ENCODE assay signal across 1 cellular context in genomic region chr19:54189668-54190502, GRCh38.
TF ChIP-seq lines count a peak whose summit lies in the region.

No MANE protein-coding gene starts in this region.

TF ChIP-seq in K562, 482 proteins besides CTCF, POLR2A, EP300 and RAD21 (continued from another document and continues in another):
- TF ChIP-seq CHAMP1 (IDR thresholded peaks at IDR 0.05): no peak
- TF ChIP-seq MEF2A (IDR thresholded peaks at IDR 0.05; ENCODE audit: control insufficient read depth, low read depth, low read length): 0 out of 2 replicates have a peak, but pooled peaks have one; percentile 8
- no peak for TF ChIP-seq E2F1 (CRISPR knock-in tag; IDR thresholded peaks at IDR 0.05)
- TF ChIP-seq GATAD2B (IDR thresholded peaks at IDR 0.05; ENCODE audit: borderline replicate concordance): no peak
- no peak for TF ChIP-seq CREBBP (IDR thresholded peaks at IDR 0.05; ENCODE audit: low read depth, low read length)
- TF ChIP-seq PPARD (CRISPR knock-in tag; IDR thresholded peaks at IDR 0.05): no peak
- no peak for TF ChIP-seq ZNF518B (CRISPR knock-in tag; IDR thresholded peaks at IDR 0.05)
- no peak for TF ChIP-seq ETS2 (tag; IDR thresholded peaks at IDR 0.05; ENCODE audit: borderline replicate concordance, poor library complexity, severe bottlenecking)
- TF ChIP-seq BRD4 (IDR thresholded peaks at IDR 0.05): 0 out of 2 replicates have a peak, but pooled peaks have one; percentile 47
- TF ChIP-seq IFI16 (CRISPR knock-in tag; IDR thresholded peaks at IDR 0.05): no peak
- TF ChIP-seq ZBTB5 (IDR thresholded peaks at IDR 0.05): no peak
- TF ChIP-seq ZNF398 (CRISPR knock-in tag; IDR thresholded peaks at IDR 0.05): no peak
- peak; percentile 13 for TF ChIP-seq SMAD1 (IDR thresholded peaks at IDR 0.05; ENCODE audit: low read depth, low read length, partially characterized antibody)
- peak in 1 of 2 experiments; percentile 47 for TF ChIP-seq AFF1 (IDR thresholded peaks at IDR 0.05; ENCODE audit: low read depth in 1 of 2, partially characterized antibody in 2 of 2)
- peak; percentile 79; the same call in 1 of the 2 replicates for TF ChIP-seq AFF4 (CRISPR knock-in tag; IDR thresholded peaks at IDR 0.05)
- no peak for TF ChIP-seq FOSL1 (tag; conservative IDR thresholded peaks at IDR 0.05)
- no peak for TF ChIP-seq PTRF (tag; IDR thresholded peaks at IDR 0.05)
- no peak for TF ChIP-seq SNIP1 (IDR thresholded peaks at IDR 0.05; ENCODE audit: low read depth)
- no peak for TF ChIP-seq U2AF1 (optimal IDR thresholded peaks at IDR 0.05; ENCODE audit: low read depth, low read length)
- no peak; a peak in 1 of 4 replicates for TF ChIP-seq TBL1XR1 (IDR thresholded peaks at IDR 0.05; ENCODE audit: low read length in 2 of 2)
- peak; percentile 90 for TF ChIP-seq L3MBTL2 (IDR thresholded peaks at IDR 0.05)
- no peak for TF ChIP-seq RERE (CRISPR knock-in tag; IDR thresholded peaks at IDR 0.05; ENCODE audit: borderline replicate concordance)
- no peak for TF ChIP-seq MXD1 (CRISPR knock-in tag; IDR thresholded peaks at IDR 0.05; ENCODE audit: borderline replicate concordance, poor library complexity, severe bottlenecking)
- no peak for TF ChIP-seq RBM39 (optimal IDR thresholded peaks at IDR 0.05; ENCODE audit: low read depth, low read length)
- no peak for TF ChIP-seq BDP1 (IDR thresholded peaks at IDR 0.05; ENCODE audit: insufficient read depth, insufficient read length)
- TF ChIP-seq COPS2 (conservative IDR thresholded peaks at IDR 0.05): no peak
- no peak for TF ChIP-seq HNRNPH1 (optimal IDR thresholded peaks at IDR 0.05; ENCODE audit: low read depth, low read length)
- peak; percentile 69 for TF ChIP-seq BRD9 (IDR thresholded peaks at IDR 0.05; ENCODE audit: low read depth, partially characterized antibody)
